Comparison of ENCODE assay signal across 8 cellular contexts in genomic region chr3:39406368-39407258, GRCh38. TPM values are rescaled to one million over a fixed set of nuclear protein-coding genes. Genes with fewer than 3 reads are reported as not detected.
DNase-seq lines count a peak whose midpoint lies in the region; ATAC-seq, FAIRE-seq and TF ChIP-seq lines count a peak whose summit lies in the region.

Gene RPSA, plus strand, starts transcription at chr3:39406720. Its CDS starts 934 bp downstream, at chr3:39407654.

- H3K79me2 ChIP-seq in parathyroid adenoma = peaks cover 13% of the 10 kb centered on the region

- TF ChIP-seq EP300 in tibial nerve (IDR thresholded peaks at IDR 0.05) = peak; percentile 37 to 99

- peak within 1 kb of the TSS; percentile 100 for H3K9ac ChIP-seq in adipocyte (ENCODE audit: low read length)
- peak within 1 kb of the TSS; percentile 91 for H3K9ac ChIP-seq in parathyroid adenoma

- peak; percentile 49 for TF ChIP-seq CTCF in cardiac muscle cell (IDR thresholded peaks at IDR 0.05; ENCODE audit: low read depth, low read length)
- TF ChIP-seq CTCF in parathyroid adenoma (IDR thresholded peaks at IDR 0.05) = peak; percentile 14
- peak in 4 of 5 experiments; percentile 9 to 70 (median 28) for TF ChIP-seq CTCF in tibial nerve (IDR thresholded peaks at IDR 0.05)

- 0% methylated on average over 49 to 62 of the region's 63 CpGs for WGBS in tibial nerve, 2 donors

- H3K4me3 ChIP-seq in adipocyte (ENCODE audit: low read length) = peak within 1 kb of the TSS; percentile 99
- peak within 1 kb of the TSS; percentile 54 for H3K4me3 ChIP-seq in cardiac muscle cell
- peak within 1 kb of the TSS; percentile 95 for H3K4me3 ChIP-seq in parathyroid adenoma (ENCODE audit: low read depth, low read length)
- peak within 1 kb of the TSS; percentile 63 to 95 (median 70) for H3K4me3 ChIP-seq in tibial nerve

- H3K27me3 ChIP-seq in adipocyte (replicated peaks; ENCODE audit: control insufficient read depth, insufficient read depth, low read length) (no peaks in the 10 kb centered on the region), cardiac muscle cell (no peaks in the 10 kb centered on the region), parathyroid adenoma (ENCODE audit: control insufficient read depth, insufficient read depth, low read length) (no peaks in the 10 kb centered on the region), tibial nerve (no peaks in the 10 kb centered on the region)

- H3K9me3 ChIP-seq in adipocyte (ENCODE audit: control insufficient read depth, low read length) (no peaks in the 10 kb centered on the region), cardiac muscle cell (ENCODE audit: low read depth) (no peaks in the 10 kb centered on the region), parathyroid adenoma (ENCODE audit: control insufficient read depth, low read length) (no peaks in the 10 kb centered on the region), tibial nerve (no peaks in the 10 kb centered on the region)

- H3K36me3 ChIP-seq in adipocyte (ENCODE audit: control insufficient read depth, insufficient read depth, low read length, severe bottlenecking) (peaks cover 39% of the 10 kb centered on the region), cardiac muscle cell (peaks cover 33% of the 10 kb centered on the region), parathyroid adenoma (ENCODE audit: control insufficient read depth, insufficient read depth, low read length) (no peaks in the 10 kb centered on the region), tibial nerve (peaks cover 7 to 41% (median 9%) of the 10 kb centered on the region in 3 donors)

- H3K27ac ChIP-seq in cardiac muscle cell (peak within 1 kb of the TSS; percentile 69), parathyroid adenoma (peak within 1 kb of the TSS; percentile 88), tibial nerve (peak within 1 kb of the TSS; percentile 53 to 83 (median 80))

- H2AFZ ChIP-seq in parathyroid adenoma = peak within 1 kb of the TSS; percentile 87

- H3K4me1 ChIP-seq in adipocyte (ENCODE audit: control insufficient read depth, insufficient read depth, low read length) (peaks cover 29% of the 10 kb centered on the region), cardiac muscle cell (ENCODE audit: low read depth) (peaks cover 6% of the 10 kb centered on the region), parathyroid adenoma (peaks cover 10% of the 10 kb centered on the region), tibial nerve (peaks cover 0 to 39% (median 14%) of the 10 kb centered on the region in 4 donors)

- peak; percentile 99 for TF ChIP-seq POLR2A in GM12891 (IDR thresholded peaks at IDR 0.05; ENCODE audit: low read depth, low read length)
- peak; percentile 76 to 90 for TF ChIP-seq POLR2A in tibial nerve (IDR thresholded peaks at IDR 0.05)

- ATAC-seq in HG02840 (IDR thresholded peaks at IDR 0.05; ENCODE audit: low FRiP score, unreplicated experiment) = peak; percentile 94

- FAIRE-seq in GM12891 (lab: Jason Lieb, UNC) = peak; percentile 95

- DNase-seq in GM12891 (ENCODE audit: insufficient read length, low spot score) (peak; percentile 86), NCI-H1436 (lab: John Stamatoyannopoulos, UW) (peak; percentile 80), T follicular helper cell (ENCODE audit: low read depth) (peak; percentile 94), adipocyte (ENCODE audit: low read depth) (peak; percentile 98), cardiac muscle cell (ENCODE audit: low read depth in 1 of 2, low spot score in 1 of 2) (peak; percentile 97), tibial nerve (ENCODE audit: low spot score in 2 of 2) (peak; percentile 84 to 92)

- H3K4me2 ChIP-seq in parathyroid adenoma (ENCODE audit: low read length) = peak within 1 kb of the TSS; percentile 94

TF ChIP-seq in GM12891, 5 proteins besides CTCF, POLR2A, EP300 and RAD21:
- TF ChIP-seq POLR2AphosphoS5 (IDR thresholded peaks at IDR 0.05; ENCODE audit: low read depth, low read length) (peak; percentile 99), SPI1 (IDR thresholded peaks at IDR 0.05; ENCODE audit: low read depth, low read length) (0 out of 2 replicates have a peak, but pooled peaks have one; percentile 16), PAX5 (IDR thresholded peaks at IDR 0.05; ENCODE audit: insufficient read depth, low read length, severe bottlenecking) (peak; percentile 22), POU2F2 (IDR thresholded peaks at IDR 0.05; ENCODE audit: low read depth, low read length) (peak; percentile 82; the same call in 1 of the 2 replicates), TAF1 (IDR thresholded peaks at IDR 0.05; ENCODE audit: low read depth, low read length) (peak; percentile 100)

RNA-seq across cellular contexts. Expression of gene RPSA, which starts in this region (rescaled TPM):
- polyA plus RNA-seq in GM12891 (2012; ENCODE audit: low read depth, missing spikeins) = 3,537 TPM
- total RNA-seq in cardiac muscle cell (1,073 and 1,090 TPM in 2 replicates), tibial nerve (1,000 to 10,000 TPM in 1 of 4 donors, 100 to 1,000 TPM in 3; 744 to 1,023 (median 854) TPM)
- polyA plus RNA-seq in cardiac muscle cell = 329 and 344 TPM in 2 replicates

Comparison
In these comparisons a context has a peak if more than half of its experiments do, and no peak if none do; other contexts are left out.
1. Peak in every context shown above with its lines: DNase-seq, ATAC-seq, H3K4me3 ChIP-seq and H3K27ac ChIP-seq.